ENCODE assay signal across 14 cellular contexts in genomic region chr18:63258749-63259580, GRCh38.
A peak's percentile ranks its signal among the peaks of the same experiment; 100 is the strongest.
DNase-seq lines count a peak whose midpoint lies in the region; ATAC-seq and TF ChIP-seq lines count a peak whose summit lies in the region.
"Had no signal": no experiment of that assay in that cellular context is flagged by ENCODE, and none has a peak within 500 bp of the region (broad histone marks: within the 10 kb centered on the region; RNA-seq: fewer than 3 reads in every experiment).

No MANE protein-coding gene starts in this region.

- H3K4me3 ChIP-seq in suprapubic skin (no peak overlapping the region), left lung (no peak overlapping the region)
- H3K4me3 ChIP-seq: smooth muscle cell had no signal

- peaks cover 5% of the 10 kb centered on the region for H3K9me3 Mint-ChIP-seq in activated CD4-positive, alpha-beta T cell treated with anti-CD3 and anti-CD28 coated beads, Interleukin-2, amount 10 ng/mL, durations not matched to agents 24 days and 14 days
- no peaks in the 10 kb centered on the region for H3K9me3 Mint-ChIP-seq in memory B cell

- no peak for TF ChIP-seq EP300 in suprapubic skin (IDR thresholded peaks at IDR 0.05)

- ATAC-seq in memory B cell (ENCODE audit: low read depth), result no peak
- no peak for ATAC-seq in GM18505 (IDR thresholded peaks at IDR 0.05; ENCODE audit: unreplicated experiment)
- ATAC-seq in left lung, result no peak
- no peak for ATAC-seq in HG02678 (IDR thresholded peaks at IDR 0.05; ENCODE audit: unreplicated experiment)

- H3K4me1 Mint-ChIP-seq in activated CD4-positive, alpha-beta T cell treated with anti-CD3 and anti-CD28 coated beads, Interleukin-2, amount 10 ng/mL, durations not matched to agents 24 days and 14 days, result peaks cover 75% of the 10 kb centered on the region
- H3K4me1 Mint-ChIP-seq in memory B cell, result peaks cover 52% of the 10 kb centered on the region

- H3K27ac Mint-ChIP-seq in activated CD4-positive, alpha-beta T cell treated with anti-CD3 and anti-CD28 coated beads, Interleukin-2, amount 10 ng/mL, durations not matched to agents 24 days and 14 days, result peak overlapping the region; percentile 18
- peak overlapping the region; percentile 70 for H3K27ac Mint-ChIP-seq in memory B cell

- H3K27me3 Mint-ChIP-seq in activated CD4-positive, alpha-beta T cell treated with anti-CD3 and anti-CD28 coated beads, Interleukin-2, amount 10 ng/mL, durations not matched to agents 24 days and 14 days, result no peaks in the 10 kb centered on the region
- H3K27me3 Mint-ChIP-seq in memory B cell, result no peaks in the 10 kb centered on the region

- no peak for DNase-seq in activated CD4-positive, alpha-beta T cell treated with anti-CD3 and anti-CD28 coated beads, Interleukin-2, amount 10 ng/mL, durations not matched to agents 24 days and 14 days
- no peak for DNase-seq in activated CD4-positive, alpha-beta T cell treated with anti-CD3 and anti-CD28 coated beads for 48 hours
- DNase-seq in NCI-H69 (lab: John Stamatoyannopoulos, UW) (peak; percentile 100), memory B cell (ENCODE audit: low spot score in 2 of 2) (no peak), suprapubic skin (ENCODE audit: low spot score in 2 of 2) (no peak), left lung (no peak)
- DNase-seq: activated CD4-positive, alpha-beta T cell treated with anti-CD3 and anti-CD28 coated beads for 4 hours; amniotic stem cell; GDM1; NCI-H2227 treated with DMSO at 0.1 percent for 48 hours; SHP77 treated with DMSO at 0.1 percent for 48 hours had no signal

- H3K36me3 Mint-ChIP-seq in activated CD4-positive, alpha-beta T cell treated with anti-CD3 and anti-CD28 coated beads, Interleukin-2, amount 10 ng/mL, durations not matched to agents 24 days and 14 days (ENCODE audit: low read depth), result peaks cover 68% of the 10 kb centered on the region
- peaks cover 30% of the 10 kb centered on the region for H3K36me3 Mint-ChIP-seq in memory B cell

- H3K36me3 ChIP-seq in suprapubic skin (no peaks in the 10 kb centered on the region), left lung (no peaks in the 10 kb centered on the region)

- H3K4me1 ChIP-seq in suprapubic skin, result peaks cover 35% of the 10 kb centered on the region
- peaks cover 0 to 23% of the 10 kb centered on the region in 2 donors for H3K4me1 ChIP-seq in left lung

- no peaks in the 10 kb centered on the region for H3K9me3 ChIP-seq in suprapubic skin
- no peaks in the 10 kb centered on the region for H3K9me3 ChIP-seq in left lung

- H3K27me3 ChIP-seq in suprapubic skin (no peaks in the 10 kb centered on the region), left lung (no peaks in the 10 kb centered on the region)

- TF ChIP-seq CTCF in suprapubic skin (IDR thresholded peaks at IDR 0.05), result no peak
- TF ChIP-seq CTCF in left lung (IDR thresholded peaks at IDR 0.05), result no peak

- H3K4me3 Mint-ChIP-seq in activated CD4-positive, alpha-beta T cell treated with anti-CD3 and anti-CD28 coated beads, Interleukin-2, amount 10 ng/mL, durations not matched to agents 24 days and 14 days, result no peak overlapping the region
- H3K4me3 Mint-ChIP-seq in memory B cell, result no peak overlapping the region

- intact Hi-C loops in activated CD4-positive, alpha-beta T cell treated with anti-CD3 and anti-CD28 coated beads, Interleukin-2, amount 10 ng/mL, durations not matched to agents 24 days and 14 days (cut with micrococcal nuclease), result loop anchor here (5.0 kb wide), 1 partner anchor 33 kb away; no protein-coding TSS in a partner anchor
- intact Hi-C loops in left lung (cut with DNase I), result no loop called here

- H3K27ac ChIP-seq in suprapubic skin (peak overlapping the region; percentile 76), left lung (no peak overlapping the region)

- TF ChIP-seq POLR2A in suprapubic skin (IDR thresholded peaks at IDR 0.05) (no peak), GM18505 (IDR thresholded peaks at IDR 0.05; ENCODE audit: borderline replicate concordance, extremely low read depth, insufficient read depth, insufficient read length) (no peak)

- 57% methylated on average over 17 of the region's 17 CpGs for WGBS in suprapubic skin
